In the genomic region with DNA sequence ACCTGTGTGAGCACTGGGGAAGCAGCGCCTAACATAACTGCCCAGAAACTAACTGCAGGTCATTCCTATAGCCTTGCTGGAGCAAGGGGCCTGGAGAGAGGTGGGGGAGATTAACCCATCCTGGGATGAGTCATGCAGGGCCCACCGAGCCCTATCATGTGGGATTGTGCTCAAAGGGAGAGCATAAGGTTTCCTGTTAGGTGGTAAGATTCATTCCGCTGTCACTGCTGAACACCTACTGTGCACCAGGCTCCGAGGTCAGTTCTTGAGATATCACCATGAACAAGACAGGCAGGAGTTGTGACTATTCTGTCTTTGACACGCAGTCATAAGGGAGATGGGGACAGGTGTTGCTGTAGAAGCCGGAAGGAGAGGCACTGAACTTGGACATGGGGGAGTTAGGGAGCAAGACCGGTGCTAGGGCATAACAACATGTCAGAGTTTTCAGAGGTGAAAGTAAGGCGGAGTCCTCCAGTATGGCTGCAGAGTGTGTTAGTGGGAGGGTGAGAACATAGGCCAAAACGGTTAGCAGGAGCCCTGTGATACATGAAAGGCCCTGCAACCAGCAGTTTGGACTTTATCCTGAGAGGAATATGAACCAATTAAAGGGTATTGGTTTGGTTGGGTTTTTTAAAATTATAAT, we compare ENCODE assay signal across 1 cellular context.
TF ChIP-seq lines count a peak whose summit lies in the region.

No MANE protein-coding gene starts in this region.

TF ChIP-seq in IMR-90, 13 proteins besides CTCF, POLR2A, EP300 and RAD21:
- TF ChIP-seq CHD1 (IDR thresholded peaks at IDR 0.05; ENCODE audit: low read depth, low read length), result no peak
- no peak for TF ChIP-seq FOS (IDR thresholded peaks at IDR 0.05; ENCODE audit: low read depth, low read length)
- TF ChIP-seq SMC3 (IDR thresholded peaks at IDR 0.05; ENCODE audit: low read depth, low read length), result no peak
- no peak for TF ChIP-seq RFX5 (IDR thresholded peaks at IDR 0.05; ENCODE audit: low read depth, low read length)
- TF ChIP-seq MAFK (IDR thresholded peaks at IDR 0.05; ENCODE audit: low read depth, low read length), result no peak
- TF ChIP-seq RCOR1 (IDR thresholded peaks at IDR 0.05; ENCODE audit: insufficient replicate concordance, low read length), result no peak
- no peak for TF ChIP-seq MXI1 (IDR thresholded peaks at IDR 0.05; ENCODE audit: borderline replicate concordance, low read depth, low read length)
- no peak for TF ChIP-seq NFE2L2 (IDR thresholded peaks at IDR 0.05; ENCODE audit: low read depth, low read length)
- TF ChIP-seq ELK1 (IDR thresholded peaks at IDR 0.05; ENCODE audit: borderline replicate concordance, low read depth, low read length), result no peak
- no peak for TF ChIP-seq USF2 (IDR thresholded peaks at IDR 0.05; ENCODE audit: low read depth, low read length)
